ENCODE assay signal across 14 cellular contexts in genomic region chr12:3132636-3133409, GRCh38. TPM values are rescaled to one million over a fixed set of nuclear protein-coding genes. Genes with fewer than 3 reads are reported as not detected.
DNase-seq lines count a peak whose midpoint lies in the region; ATAC-seq, FAIRE-seq and TF ChIP-seq lines count a peak whose summit lies in the region.
"Had no signal": no experiment of that assay in that cellular context is flagged by ENCODE, and none has a peak within 500 bp of the region (broad histone marks: within the 10 kb centered on the region; RNA-seq: fewer than 3 reads in every experiment).

No MANE protein-coding gene starts in this region.

- peak overlapping the region; percentile 56 for H2BK120ac ChIP-seq in mesenchymal stem cell (ENCODE audit: low read depth, low read length)

- peak overlapping the region; percentile 60 to 85 for H2BK12ac ChIP-seq in mesenchymal stem cell (ENCODE audit: low read length in 2 of 2)

- H4K8ac ChIP-seq in mesenchymal stem cell (ENCODE audit: low read length), result peak overlapping the region; percentile 92

- no peak overlapping the region for H2BK5ac ChIP-seq in mesenchymal stem cell (ENCODE audit: low read depth, low read length, poor library complexity, severe bottlenecking)

- H2BK15ac ChIP-seq in mesenchymal stem cell (ENCODE audit: low read depth, poor library complexity, severe bottlenecking), result peak overlapping the region; percentile 37

- peak overlapping the region; percentile 16 for H3K9ac ChIP-seq in mesenchymal stem cell (ENCODE audit: low read length)

- H3K4me1 ChIP-seq in SJCRH30 (peaks cover 54% of the 10 kb centered on the region), mesenchymal stem cell (ENCODE audit: control insufficient read depth, insufficient read depth, low read depth, low read length) (peaks cover 43% of the 10 kb centered on the region)
- H3K4me1 ChIP-seq in naive thymus-derived CD4-positive, alpha-beta T cell (ENCODE audit: control insufficient read depth in 2 of 2, insufficient read depth in 2 of 2, low read length in 2 of 2), result peaks cover 9 to 15% of the 10 kb centered on the region in 2 donors

- H3K4ac ChIP-seq in mesenchymal stem cell (ENCODE audit: low read depth in 1 of 2, low read length in 2 of 2), result peak overlapping the region; percentile 75 to 79

- intact Hi-C loops in naive thymus-derived CD4-positive, alpha-beta T cell (cut with micrococcal nuclease), result no loop called here

- peak overlapping the region; percentile 12 for H2AK5ac ChIP-seq in mesenchymal stem cell (ENCODE audit: low read length, severe bottlenecking)

- H3K36me3 ChIP-seq in BJ (ENCODE audit: control insufficient read depth, insufficient read depth, low read length) (no peaks in the 10 kb centered on the region), SJCRH30 (no peaks in the 10 kb centered on the region), mesenchymal stem cell (ENCODE audit: control insufficient read depth in 1 of 2, insufficient read depth in 2 of 2, low read depth in 1 of 2, low read length in 2 of 2) (peaks cover 0 to 18% of the 10 kb centered on the region in 2 experiments)
- no peaks in the 10 kb centered on the region for H3K36me3 ChIP-seq in naive thymus-derived CD4-positive, alpha-beta T cell (ENCODE audit: control insufficient read depth in 2 of 3, insufficient read depth in 3 of 3, low read length in 3 of 3)

- H2AFZ ChIP-seq in mesenchymal stem cell (ENCODE audit: low read depth, low read length), result no peak overlapping the region

- no peaks in the 10 kb centered on the region for H3K9me3 ChIP-seq in SJCRH30 (replicated peaks)
- H3K9me3 ChIP-seq in mesenchymal stem cell (ENCODE audit: control insufficient read depth, low read length), result no peaks in the 10 kb centered on the region
- no peaks in the 10 kb centered on the region for H3K9me3 ChIP-seq in naive thymus-derived CD4-positive, alpha-beta T cell (ENCODE audit: control insufficient read depth in 2 of 3, low read length in 3 of 3)
- H3K9me3 ChIP-seq: psoas muscle had no signal

- WGBS in mesenchymal stem cell, result 59% methylated on average over 19 of the region's 21 CpGs

- no peak overlapping the region for H3K27ac Mint-ChIP-seq in naive thymus-derived CD4-positive, alpha-beta T cell
- H3K27ac Mint-ChIP-seq: immature natural killer cell had no signal

- DNase-seq in BJ (ENCODE audit: low read depth) (peak; percentile 70), SJCRH30 (peak; percentile 67 to 77), fibroblast of peridontal ligament (ENCODE audit: extremely low read depth) (peak; percentile 42), mesenchymal stem cell (peak; percentile 65), RCC 7860 (ENCODE audit: low spot score) (no peak), NCI-H1092 (lab: John Stamatoyannopoulos, UW) (no peak)
- no peak for DNase-seq in naive thymus-derived CD4-positive, alpha-beta T cell
- DNase-seq: activated T-cell treated with anti-CD3 and anti-CD28 coated beads, Interleukin-2, amount 50 U/mL, for 48 hours; immature natural killer cell; NCI-H1417 treated with DMSO at 0.1 percent for 48 hours; psoas muscle had no signal

- no peak overlapping the region for H3K23ac ChIP-seq in mesenchymal stem cell (ENCODE audit: low read length in 2 of 2)

- H3K79me1 ChIP-seq in mesenchymal stem cell (replicated peaks; ENCODE audit: low read length, poor library complexity, severe bottlenecking), result peaks cover 34% of the 10 kb centered on the region

- H3K27ac ChIP-seq in SJCRH30 (peak overlapping the region; percentile 72), mesenchymal stem cell (ENCODE audit: low read length, poor library complexity, severe bottlenecking) (no peak overlapping the region)
- no peak overlapping the region for H3K27ac ChIP-seq in naive thymus-derived CD4-positive, alpha-beta T cell (ENCODE audit: low read depth, low read length)
- H3K27ac ChIP-seq: C4-2B, psoas muscle had no signal

- H3K9me3 Mint-ChIP-seq in naive thymus-derived CD4-positive, alpha-beta T cell, result peaks cover 0 to 10% (median 3%) of the 10 kb centered on the region in 11 donors

- peaks cover 16 to 26% (median 22%) of the 10 kb centered on the region in 7 donors for H3K4me1 Mint-ChIP-seq in naive thymus-derived CD4-positive, alpha-beta T cell

- peaks cover 0 to 5% (median 0%) of the 10 kb centered on the region in 5 donors for H3K36me3 Mint-ChIP-seq in naive thymus-derived CD4-positive, alpha-beta T cell
- H3K36me3 Mint-ChIP-seq: immature natural killer cell had no signal

- CTCF ChIA-PET in BJ (lab: Yijun Ruan, JAX), result interaction anchor here (0.9 to 9.7 kb wide), 8 partner anchors 10 to 142 kb away, joined by 3 to 223 read pairs (median 8); no protein-coding TSS in a partner anchor
- CTCF ChIA-PET in naive thymus-derived CD4-positive, alpha-beta T cell (lab: Charles Lee), result interaction anchor here (0.6 to 1.2 kb wide), 2 partner anchors 37 to 142 kb away, joined by 4 to 5 read pairs; no protein-coding TSS in a partner anchor

- POLR2A ChIA-PET in BJ (lab: Charles Lee), result no interaction called here
- POLR2A ChIA-PET in naive thymus-derived CD4-positive, alpha-beta T cell (lab: Charles Lee), result no interaction called here

- no peak for ATAC-seq in naive thymus-derived CD4-positive, alpha-beta T cell
- no peak for ATAC-seq in GM19351 (IDR thresholded peaks at IDR 0.05; ENCODE audit: unreplicated experiment)
- ATAC-seq: psoas muscle had no signal

- H3K4me3 Mint-ChIP-seq in naive thymus-derived CD4-positive, alpha-beta T cell, result no peak overlapping the region
- H3K4me3 Mint-ChIP-seq: immature natural killer cell had no signal

- no peak for FAIRE-seq in RCC 7860 (lab: Jason Lieb, UNC)
- FAIRE-seq: colon had no signal

- no peak overlapping the region for H3K4me2 ChIP-seq in mesenchymal stem cell (ENCODE audit: low read length, poor library complexity, severe bottlenecking)

- H3K14ac ChIP-seq in mesenchymal stem cell (ENCODE audit: low read length in 2 of 2), result no peak overlapping the region

- H3K18ac ChIP-seq in mesenchymal stem cell (ENCODE audit: low read depth in 1 of 2, low read length in 2 of 2), result peak overlapping the region; percentile 86 to 90

- peaks cover 40 to 72% (median 66%) of the 10 kb centered on the region in 5 donors for H3K27me3 Mint-ChIP-seq in naive thymus-derived CD4-positive, alpha-beta T cell

- TF ChIP-seq CTCF in BJ (IDR thresholded peaks at IDR 0.05; ENCODE audit: insufficient read depth, low read depth, low read length), result no peak

- H4K91ac ChIP-seq in mesenchymal stem cell (ENCODE audit: low read length), result peak overlapping the region; percentile 88

- no peaks in the 10 kb centered on the region for H3K27me3 ChIP-seq in BJ (ENCODE audit: control insufficient read depth, insufficient read depth, low read length)
- H3K27me3 ChIP-seq in SJCRH30, result no peaks in the 10 kb centered on the region
- peaks cover 0 to 3% of the 10 kb centered on the region in 2 experiments for H3K27me3 ChIP-seq in mesenchymal stem cell (ENCODE audit: control insufficient read depth in 1 of 2, insufficient read depth in 1 of 2, low read length in 2 of 2)
- H3K27me3 ChIP-seq in naive thymus-derived CD4-positive, alpha-beta T cell (ENCODE audit: control insufficient read depth in 2 of 2, insufficient read depth in 2 of 2, low read length in 2 of 2), result peaks cover 0 to 14% of the 10 kb centered on the region in 2 donors

- H3K4me3 ChIP-seq in BJ (ENCODE audit: low read depth, low read length) (no peak overlapping the region), SJCRH30 (no peak overlapping the region), mesenchymal stem cell (ENCODE audit: insufficient read depth in 1 of 2, low read depth in 1 of 2, low read length in 2 of 2) (no peak overlapping the region)
- H3K4me3 ChIP-seq in naive thymus-derived CD4-positive, alpha-beta T cell (ENCODE audit: low read length), result no peak overlapping the region
- H3K4me3 ChIP-seq: psoas muscle had no signal

RNA-seq across cellular contexts. Expression of gene TSPAN9, which starts 55.6 kb away (rescaled TPM):
- polyA plus RNA-seq in BJ (2011; rRNA removed), result 45.2 and 67.0 TPM in 2 replicates
- polyA minus RNA-seq in BJ (2011; rRNA and poly(A)+ RNA removed), result 20.1 and 25.6 TPM in 2 replicates
- total RNA-seq in SJCRH30 (2014; rRNA removed; shearing (Covaris generic)), result 194 and 210 TPM in 2 replicates
- 22.0 TPM for polyA plus RNA-seq in mesenchymal stem cell (2013, experiment 1 of 2)
- polyA plus RNA-seq in mesenchymal stem cell (2013, experiment 2 of 2), result 21.7 TPM
- total RNA-seq in naive thymus-derived CD4-positive, alpha-beta T cell, result 1 to 10 TPM in 4 of 5 experiments, not detected in 1; 1.0 to 1.8 (median 1.3) TPM
- polyA plus RNA-seq in naive thymus-derived CD4-positive, alpha-beta T cell, result under 1 TPM; 0.20 to 0.41 TPM

Comparison
In these comparisons a context has a peak if more than half of its experiments do, and no peak if none do; other contexts are left out.
1. DNase-seq: peak in BJ (single experiment), SJCRH30 (2 of 2), fibroblast of peridontal ligament (single experiment) and mesenchymal stem cell (single experiment); none in RCC 7860 (single experiment), naive thymus-derived CD4-positive, alpha-beta T cell (0 of 9) and NCI-H1092 (single experiment).
2. RNA of gene TSPAN9, which starts 55.6 kb away (total RNA-seq): 194 to 210 TPM in SJCRH30; 1.0 to 1.8 TPM in naive thymus-derived CD4-positive, alpha-beta T cell; every median in the first group is over 10 times any median in the second.